ENCODE assay signal across 13 cellular contexts in the genomic region with DNA sequence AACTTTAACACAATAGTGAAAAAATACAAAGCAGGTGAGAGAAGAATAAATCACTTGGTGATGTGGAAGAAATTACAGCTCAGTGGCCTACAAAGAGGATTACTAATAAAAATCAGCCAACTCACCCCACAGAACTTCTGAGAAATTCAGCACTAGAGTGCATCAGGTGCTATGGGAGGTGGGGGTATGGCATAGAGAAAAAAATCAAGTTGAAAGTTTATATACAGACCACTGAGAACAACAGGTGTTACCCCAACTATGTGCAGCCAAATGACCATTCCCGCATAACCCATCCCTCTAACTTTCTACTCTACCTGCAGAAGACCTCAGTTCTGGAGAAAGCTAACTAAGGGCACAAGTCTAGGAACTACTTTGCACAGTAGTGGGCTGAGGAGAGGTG. TPM values are rescaled to one million over a fixed set of nuclear protein-coding genes. Genes with fewer than 3 reads are reported as not detected.
A peak's percentile ranks its signal among the peaks of the same experiment; 100 is the strongest.
DNase-seq lines count a peak whose midpoint lies in the region; ATAC-seq and TF ChIP-seq lines count a peak whose summit lies in the region.
"Had no signal": no experiment of that assay in that cellular context is flagged by ENCODE, and none has a peak within 500 bp of the region (broad histone marks: within the 10 kb centered on the region; RNA-seq: fewer than 3 reads in every experiment).

No MANE protein-coding gene starts in this region.

- H3K27me3 Mint-ChIP-seq in endodermal cell (ENCODE audit: insufficient read depth) = no peaks in the 10 kb centered on the region
- H3K27me3 Mint-ChIP-seq: CD4-positive, alpha-beta T cell had no signal

- peaks cover 44% of the 10 kb centered on the region for H3K36me3 Mint-ChIP-seq in endodermal cell (ENCODE audit: low read depth)

- H3K9me3 Mint-ChIP-seq in endodermal cell = no peaks in the 10 kb centered on the region
- H3K9me3 Mint-ChIP-seq: CD4-positive, alpha-beta T cell; H9 had no signal

- H3K9me3 ChIP-seq in left ventricle myocardium inferior (replicated peaks) (no peaks in the 10 kb centered on the region), endodermal cell (ENCODE audit: control insufficient read depth, low read length) (no peaks in the 10 kb centered on the region), vagina (no peaks in the 10 kb centered on the region)
- H3K9me3 ChIP-seq: Caco-2 had no signal

- no peaks in the 10 kb centered on the region for H4K20me1 ChIP-seq in KMS-11 (ENCODE audit: insufficient read depth)

- H3K9ac ChIP-seq in KMS-11 (no peak overlapping the region), endodermal cell (ENCODE audit: extremely low read depth, low read length, poor library complexity, severe bottlenecking) (no peak overlapping the region)

- DNase-seq in left ventricle myocardium inferior (no peak), Right ventricle myocardium superior (no peak), endodermal cell (no peak), substantia nigra (lab: John Stamatoyannopoulos, UW) (no peak), vagina (ENCODE audit: extremely low spot score in 2 of 2) (no peak)
- DNase-seq: ACHN; Caco-2; CD4-positive, alpha-beta T cell; H9 had no signal

- intact Hi-C loops in left ventricle myocardium inferior (cut with micrococcal nuclease) = loop anchor here (5.0 kb wide), 1 partner anchor 828 kb away; no protein-coding TSS in a partner anchor
- intact Hi-C loops in Right ventricle myocardium superior (cut with DNase I) = no loop called here
- intact Hi-C loops in vagina (cut with DNase I) = no loop called here

- H3K4me1 ChIP-seq in left ventricle myocardium inferior (peaks cover 19% of the 10 kb centered on the region), KMS-11 (ENCODE audit: low read depth, poor library complexity, severe bottlenecking) (peaks cover 25% of the 10 kb centered on the region), endodermal cell (ENCODE audit: control insufficient read depth, insufficient read depth, low read length) (no peaks in the 10 kb centered on the region), vagina (peaks cover 12% of the 10 kb centered on the region)

- peak overlapping the region; percentile 74 for H3K27ac Mint-ChIP-seq in endodermal cell
- H3K27ac Mint-ChIP-seq: CD4-positive, alpha-beta T cell had no signal

- no peaks in the 10 kb centered on the region for H3K79me2 ChIP-seq in KMS-11 (ENCODE audit: insufficient read depth, low read depth)

- peak overlapping the region; percentile 83 for H3K27ac ChIP-seq in left ventricle myocardium inferior (replicated peaks)
- H3K27ac ChIP-seq in KMS-11 = 0 out of 2 replicates have a peak overlapping the region, but pooled peaks have one; percentile 0
- no peak overlapping the region for H3K27ac ChIP-seq in endodermal cell (ENCODE audit: low read depth, low read length)
- H3K27ac ChIP-seq in substantia nigra (ENCODE audit: low read depth, low read length, poor library complexity, severe bottlenecking) = peak overlapping the region; percentile 17
- no peak overlapping the region for H3K27ac ChIP-seq in vagina
- H3K27ac ChIP-seq: C4-2B, HL-60 had no signal

- no peak for TF ChIP-seq CTCF in left ventricle myocardium inferior (IDR thresholded peaks at IDR 0.05; ENCODE audit: borderline replicate concordance)
- TF ChIP-seq CTCF in KMS-11 (conservative IDR thresholded peaks at IDR 0.05; ENCODE audit: low read depth, low read length) = no peak
- no peak for TF ChIP-seq CTCF in endodermal cell (conservative IDR thresholded peaks at IDR 0.05)
- no peak for TF ChIP-seq CTCF in vagina (IDR thresholded peaks at IDR 0.05)

- H3K4me1 Mint-ChIP-seq in endodermal cell = no peaks in the 10 kb centered on the region

- H3K4me2 ChIP-seq in KMS-11 = no peak overlapping the region

- no peak for TF ChIP-seq POLR2A in vagina (IDR thresholded peaks at IDR 0.05)

- WGBS in endodermal cell (ENCODE audit: insufficient coverage in 1 of 2, insufficient read length in 1 of 2), 2 experiments = 100% methylated on average over 1 of the region's 1 CpG; no CpG with 5 or more reads in 1 of the 2 experiments

- H3K4me3 ChIP-seq in left ventricle myocardium inferior (no peak overlapping the region), KMS-11 (IDR thresholded peaks at IDR 0.05; ENCODE audit: insufficient read depth, low read depth, low read length) (no peak overlapping the region), endodermal cell (ENCODE audit: low read length) (no peak overlapping the region), vagina (no peak overlapping the region)

- no peak overlapping the region for H2AFZ ChIP-seq in KMS-11 (ENCODE audit: low read depth)

- H3K27me3 ChIP-seq in left ventricle myocardium inferior (ENCODE audit: low read depth) (no peaks in the 10 kb centered on the region), KMS-11 (ENCODE audit: insufficient read depth, low read depth) (no peaks in the 10 kb centered on the region), endodermal cell (ENCODE audit: control insufficient read depth, insufficient read depth, low read length, poor library complexity, severe bottlenecking) (no peaks in the 10 kb centered on the region), vagina (no peaks in the 10 kb centered on the region)

- H3K4me3 Mint-ChIP-seq in endodermal cell = no peak overlapping the region
- H3K4me3 Mint-ChIP-seq: CD4-positive, alpha-beta T cell; H9 had no signal

- ATAC-seq in Right ventricle myocardium superior (ENCODE audit: poor library complexity) (no peak), HG03342 (IDR thresholded peaks at IDR 0.05; ENCODE audit: unreplicated experiment) (no peak)

- H3K36me3 ChIP-seq in left ventricle myocardium inferior (peaks cover 31% of the 10 kb centered on the region), KMS-11 (ENCODE audit: insufficient read depth) (no peaks in the 10 kb centered on the region), endodermal cell (ENCODE audit: control insufficient read depth, insufficient read depth, low read length) (peaks cover 24% of the 10 kb centered on the region), vagina (no peaks in the 10 kb centered on the region)

RNA-seq across cellular contexts. Expression of a gene that starts 47.0 kb away (rescaled TPM):
- total RNA-seq in left ventricle myocardium inferior (13.7 TPM), Right ventricle myocardium superior (10.9 TPM), endodermal cell (10 to 100 TPM; 35.8 to 41.2 TPM), vagina (12.3 TPM)
- 63.0 TPM for polyA plus RNA-seq in endodermal cell (2013, experiment 1 of 2)
- 54.4 TPM for polyA plus RNA-seq in endodermal cell (2013, experiment 2 of 2)

Comparison
In these comparisons a context has a peak if more than half of its experiments do, and no peak if none do; other contexts are left out.
1. H3K27ac ChIP-seq: peak in left ventricle myocardium inferior (single experiment), KMS-11 (single experiment) and substantia nigra (single experiment); none in endodermal cell (single experiment) and vagina (single experiment).